In the genomic region with DNA sequence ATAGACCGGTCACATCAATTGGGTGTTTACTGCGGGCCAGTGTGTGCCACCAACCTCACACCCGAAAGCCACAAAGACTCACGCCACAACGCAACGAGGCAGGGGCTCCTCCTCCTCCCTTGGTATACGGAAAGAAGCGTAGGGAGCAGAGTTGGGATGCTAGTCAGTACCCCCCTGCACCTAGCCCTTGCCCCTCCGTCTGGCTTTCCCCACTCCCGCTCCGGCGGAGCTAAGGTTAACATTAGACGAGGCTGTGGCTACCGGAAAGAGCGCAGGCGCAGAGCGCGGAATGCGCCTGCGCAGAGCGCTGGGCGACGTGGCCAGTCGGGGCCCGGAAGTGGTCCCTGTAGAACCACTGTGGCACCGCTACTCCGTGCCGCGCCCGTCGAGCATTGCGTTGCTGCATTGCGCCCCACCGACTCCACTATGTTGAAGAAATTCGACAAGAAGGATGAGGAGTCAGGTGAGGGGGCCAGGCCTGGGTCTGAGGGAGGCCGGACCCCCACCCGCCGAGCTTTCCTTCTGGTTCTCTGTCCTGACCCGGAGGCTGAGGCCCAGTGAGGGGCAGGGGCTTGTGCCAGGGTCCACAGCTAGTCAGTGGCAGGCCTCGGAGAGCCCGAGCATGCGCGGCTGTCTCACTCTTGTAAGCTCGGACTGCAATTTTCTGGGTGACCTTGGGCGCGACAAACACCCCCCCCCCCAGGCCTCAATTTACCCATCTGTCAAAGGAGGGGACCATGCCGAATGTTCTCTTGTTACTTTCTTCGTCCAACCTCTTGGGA, we compare ENCODE assay signal across 1 cellular context.
A peak's percentile ranks its signal among the peaks of the same experiment; 100 is the strongest.
TF ChIP-seq lines count a peak whose summit lies in the region.

TSS of gene COPG1 (plus strand) at position 323 of the 782 bp plus-strand sequence. CDS start at position 427, 104 bp downstream.

TF ChIP-seq in K562, 482 proteins besides CTCF, POLR2A, EP300 and RAD21 (continued from another document and continues in another):
- TF ChIP-seq PRMT5 (CRISPR knock-in tag; IDR thresholded peaks at IDR 0.05) (no peak), SUPT5H (IDR thresholded peaks at IDR 0.05) (peak; percentile 90), ZFP36 (IDR thresholded peaks at IDR 0.05; ENCODE audit: low read depth, low read length, partially characterized antibody) (no peak), NKRF (IDR thresholded peaks at IDR 0.05; ENCODE audit: borderline replicate concordance) (no peak), FOXA3 (CRISPR knock-in tag; conservative IDR thresholded peaks at IDR 0.05 in 1 of 2, IDR thresholded peaks at IDR 0.05 in 1 of 2) (peak in 1 of 2 experiments; percentile 62; a peak in 1 of 4 replicates), CEBPB (tag; IDR thresholded peaks at IDR 0.05) (no peak), PCBP1 (IDR thresholded peaks at IDR 0.05; ENCODE audit: low read depth, low read length, poor library complexity, severe bottlenecking) (no peak), ZNF384 (IDR thresholded peaks at IDR 0.05; ENCODE audit: low read depth, low read length) (no peak), MTA1 (IDR thresholded peaks at IDR 0.05; ENCODE audit: borderline replicate concordance) (no peak), ZNF274 (IDR thresholded peaks at IDR 0.05; ENCODE audit: borderline replicate concordance, low read depth, low read length) (no peak), PTBP1 (IDR thresholded peaks at IDR 0.05; ENCODE audit: low read depth, low read length) (no peak), MTA3 (IDR thresholded peaks at IDR 0.05; ENCODE audit: borderline replicate concordance) (0 out of 2 replicates have a peak, but pooled peaks have one; percentile 44), ZNF347 (CRISPR knock-in tag; IDR thresholded peaks at IDR 0.05; ENCODE audit: low read depth) (no peak), SMARCC2 (IDR thresholded peaks at IDR 0.05; ENCODE audit: low read depth) (no peak), BRF1 (IDR thresholded peaks at IDR 0.05; ENCODE audit: borderline replicate concordance, extremely low read depth, insufficient read length) (no peak), SNRNP70 (optimal IDR thresholded peaks at IDR 0.05; ENCODE audit: low read depth, low read length) (no peak), GTF2E2 (tag; IDR thresholded peaks at IDR 0.05) (peak; percentile 74; the same call in 1 of the 2 replicates), MAX (CRISPR knock-in tag; IDR thresholded peaks at IDR 0.05) (peak; percentile 26; the same call in 1 of the 2 replicates), ZNF764 (CRISPR knock-in tag; IDR thresholded peaks at IDR 0.05; ENCODE audit: low read depth) (no peak), ZNF584 (CRISPR knock-in tag; IDR thresholded peaks at IDR 0.05; ENCODE audit: low read depth) (no peak), E2F6 (IDR thresholded peaks at IDR 0.05; ENCODE audit: borderline replicate concordance in 1 of 2, extremely low read depth in 1 of 2, insufficient read depth in 1 of 2, insufficient read length in 1 of 2, low read depth in 1 of 2, low read length in 1 of 2, poor library complexity in 1 of 2, severe bottlenecking in 1 of 2) (peak in 1 of 2 experiments; percentile 12), SP1 (CRISPR knock-in tag; IDR thresholded peaks at IDR 0.05) (peak; percentile 55; the same call in 1 of the 2 replicates)
- TF ChIP-seq, protein P1, sequence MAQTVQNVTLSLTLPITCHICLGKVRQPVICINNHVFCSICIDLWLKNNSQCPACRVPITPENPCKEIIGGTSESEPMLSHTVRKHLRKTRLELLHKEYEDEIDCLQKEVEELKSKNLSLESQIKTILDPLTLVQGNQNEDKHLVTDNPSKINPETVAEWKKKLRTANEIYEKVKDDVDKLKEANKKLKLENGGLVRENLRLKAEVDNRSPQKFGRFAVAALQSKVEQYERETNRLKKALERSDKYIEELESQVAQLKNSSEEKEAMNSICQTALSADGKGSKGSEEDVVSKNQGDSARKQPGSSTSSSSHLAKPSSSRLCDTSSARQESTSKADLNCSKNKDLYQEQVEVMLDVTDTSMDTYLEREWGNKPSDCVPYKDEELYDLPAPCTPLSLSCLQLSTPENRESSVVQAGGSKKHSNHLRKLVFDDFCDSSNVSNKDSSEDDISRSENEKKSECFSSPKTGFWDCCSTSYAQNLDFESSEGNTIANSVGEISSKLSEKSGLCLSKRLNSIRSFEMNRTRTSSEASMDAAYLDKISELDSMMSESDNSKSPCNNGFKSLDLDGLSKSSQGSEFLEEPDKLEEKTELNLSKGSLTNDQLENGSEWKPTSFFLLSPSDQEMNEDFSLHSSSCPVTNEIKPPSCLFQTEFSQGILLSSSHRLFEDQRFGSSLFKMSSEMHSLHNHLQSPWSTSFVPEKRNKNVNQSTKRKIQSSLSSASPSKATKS (CRISPR knock-in tag; IDR thresholded peaks at IDR 0.05) = no peak
- TF ChIP-seq, protein P2, sequence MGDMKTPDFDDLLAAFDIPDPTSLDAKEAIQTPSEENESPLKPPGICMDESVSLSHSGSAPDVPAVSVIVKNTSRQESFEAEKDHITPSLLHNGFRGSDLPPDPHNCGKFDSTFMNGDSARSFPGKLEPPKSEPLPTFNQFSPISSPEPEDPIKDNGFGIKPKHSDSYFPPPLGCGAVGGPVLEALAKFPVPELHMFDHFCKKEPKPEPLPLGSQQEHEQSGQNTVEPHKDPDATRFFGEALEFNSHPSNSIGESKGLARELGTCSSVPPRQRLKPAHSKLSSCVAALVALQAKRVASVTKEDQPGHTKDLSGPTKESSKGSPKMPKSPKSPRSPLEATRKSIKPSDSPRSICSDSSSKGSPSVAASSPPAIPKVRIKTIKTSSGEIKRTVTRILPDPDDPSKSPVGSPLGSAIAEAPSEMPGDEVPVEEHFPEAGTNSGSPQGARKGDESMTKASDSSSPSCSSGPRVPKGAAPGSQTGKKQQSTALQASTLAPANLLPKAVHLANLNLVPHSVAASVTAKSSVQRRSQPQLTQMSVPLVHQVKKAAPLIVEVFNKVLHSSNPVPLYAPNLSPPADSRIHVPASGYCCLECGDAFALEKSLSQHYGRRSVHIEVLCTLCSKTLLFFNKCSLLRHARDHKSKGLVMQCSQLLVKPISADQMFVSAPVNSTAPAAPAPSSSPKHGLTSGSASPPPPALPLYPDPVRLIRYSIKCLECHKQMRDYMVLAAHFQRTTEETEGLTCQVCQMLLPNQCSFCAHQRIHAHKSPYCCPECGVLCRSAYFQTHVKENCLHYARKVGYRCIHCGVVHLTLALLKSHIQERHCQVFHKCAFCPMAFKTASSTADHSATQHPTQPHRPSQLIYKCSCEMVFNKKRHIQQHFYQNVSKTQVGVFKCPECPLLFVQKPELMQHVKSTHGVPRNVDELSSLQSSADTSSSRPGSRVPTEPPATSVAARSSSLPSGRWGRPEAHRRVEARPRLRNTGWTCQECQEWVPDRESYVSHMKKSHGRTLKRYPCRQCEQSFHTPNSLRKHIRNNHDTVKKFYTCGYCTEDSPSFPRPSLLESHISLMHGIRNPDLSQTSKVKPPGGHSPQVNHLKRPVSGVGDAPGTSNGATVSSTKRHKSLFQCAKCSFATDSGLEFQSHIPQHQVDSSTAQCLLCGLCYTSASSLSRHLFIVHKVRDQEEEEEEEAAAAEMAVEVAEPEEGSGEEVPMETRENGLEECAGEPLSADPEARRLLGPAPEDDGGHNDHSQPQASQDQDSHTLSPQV (IDR thresholded peaks at IDR 0.05) = 0 out of 2 replicates have a peak, but pooled peaks have one; percentile 11
- TF ChIP-seq, protein P3, sequence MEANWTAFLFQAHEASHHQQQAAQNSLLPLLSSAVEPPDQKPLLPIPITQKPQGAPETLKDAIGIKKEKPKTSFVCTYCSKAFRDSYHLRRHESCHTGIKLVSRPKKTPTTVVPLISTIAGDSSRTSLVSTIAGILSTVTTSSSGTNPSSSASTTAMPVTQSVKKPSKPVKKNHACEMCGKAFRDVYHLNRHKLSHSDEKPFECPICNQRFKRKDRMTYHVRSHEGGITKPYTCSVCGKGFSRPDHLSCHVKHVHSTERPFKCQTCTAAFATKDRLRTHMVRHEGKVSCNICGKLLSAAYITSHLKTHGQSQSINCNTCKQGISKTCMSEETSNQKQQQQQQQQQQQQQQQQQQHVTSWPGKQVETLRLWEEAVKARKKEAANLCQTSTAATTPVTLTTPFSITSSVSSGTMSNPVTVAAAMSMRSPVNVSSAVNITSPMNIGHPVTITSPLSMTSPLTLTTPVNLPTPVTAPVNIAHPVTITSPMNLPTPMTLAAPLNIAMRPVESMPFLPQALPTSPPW (CRISPR knock-in tag; IDR thresholded peaks at IDR 0.05) = no peak
- TF ChIP-seq, protein P4, sequence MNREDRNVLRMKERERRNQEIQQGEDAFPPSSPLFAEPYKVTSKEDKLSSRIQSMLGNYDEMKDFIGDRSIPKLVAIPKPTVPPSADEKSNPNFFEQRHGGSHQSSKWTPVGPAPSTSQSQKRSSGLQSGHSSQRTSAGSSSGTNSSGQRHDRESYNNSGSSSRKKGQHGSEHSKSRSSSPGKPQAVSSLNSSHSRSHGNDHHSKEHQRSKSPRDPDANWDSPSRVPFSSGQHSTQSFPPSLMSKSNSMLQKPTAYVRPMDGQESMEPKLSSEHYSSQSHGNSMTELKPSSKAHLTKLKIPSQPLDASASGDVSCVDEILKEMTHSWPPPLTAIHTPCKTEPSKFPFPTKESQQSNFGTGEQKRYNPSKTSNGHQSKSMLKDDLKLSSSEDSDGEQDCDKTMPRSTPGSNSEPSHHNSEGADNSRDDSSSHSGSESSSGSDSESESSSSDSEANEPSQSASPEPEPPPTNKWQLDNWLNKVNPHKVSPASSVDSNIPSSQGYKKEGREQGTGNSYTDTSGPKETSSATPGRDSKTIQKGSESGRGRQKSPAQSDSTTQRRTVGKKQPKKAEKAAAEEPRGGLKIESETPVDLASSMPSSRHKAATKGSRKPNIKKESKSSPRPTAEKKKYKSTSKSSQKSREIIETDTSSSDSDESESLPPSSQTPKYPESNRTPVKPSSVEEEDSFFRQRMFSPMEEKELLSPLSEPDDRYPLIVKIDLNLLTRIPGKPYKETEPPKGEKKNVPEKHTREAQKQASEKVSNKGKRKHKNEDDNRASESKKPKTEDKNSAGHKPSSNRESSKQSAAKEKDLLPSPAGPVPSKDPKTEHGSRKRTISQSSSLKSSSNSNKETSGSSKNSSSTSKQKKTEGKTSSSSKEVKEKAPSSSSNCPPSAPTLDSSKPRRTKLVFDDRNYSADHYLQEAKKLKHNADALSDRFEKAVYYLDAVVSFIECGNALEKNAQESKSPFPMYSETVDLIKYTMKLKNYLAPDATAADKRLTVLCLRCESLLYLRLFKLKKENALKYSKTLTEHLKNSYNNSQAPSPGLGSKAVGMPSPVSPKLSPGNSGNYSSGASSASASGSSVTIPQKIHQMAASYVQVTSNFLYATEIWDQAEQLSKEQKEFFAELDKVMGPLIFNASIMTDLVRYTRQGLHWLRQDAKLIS (CRISPR knock-in tag; IDR thresholded peaks at IDR 0.05) = peak; percentile 61; the same call in 1 of the 2 replicates
- TF ChIP-seq, protein P5, sequence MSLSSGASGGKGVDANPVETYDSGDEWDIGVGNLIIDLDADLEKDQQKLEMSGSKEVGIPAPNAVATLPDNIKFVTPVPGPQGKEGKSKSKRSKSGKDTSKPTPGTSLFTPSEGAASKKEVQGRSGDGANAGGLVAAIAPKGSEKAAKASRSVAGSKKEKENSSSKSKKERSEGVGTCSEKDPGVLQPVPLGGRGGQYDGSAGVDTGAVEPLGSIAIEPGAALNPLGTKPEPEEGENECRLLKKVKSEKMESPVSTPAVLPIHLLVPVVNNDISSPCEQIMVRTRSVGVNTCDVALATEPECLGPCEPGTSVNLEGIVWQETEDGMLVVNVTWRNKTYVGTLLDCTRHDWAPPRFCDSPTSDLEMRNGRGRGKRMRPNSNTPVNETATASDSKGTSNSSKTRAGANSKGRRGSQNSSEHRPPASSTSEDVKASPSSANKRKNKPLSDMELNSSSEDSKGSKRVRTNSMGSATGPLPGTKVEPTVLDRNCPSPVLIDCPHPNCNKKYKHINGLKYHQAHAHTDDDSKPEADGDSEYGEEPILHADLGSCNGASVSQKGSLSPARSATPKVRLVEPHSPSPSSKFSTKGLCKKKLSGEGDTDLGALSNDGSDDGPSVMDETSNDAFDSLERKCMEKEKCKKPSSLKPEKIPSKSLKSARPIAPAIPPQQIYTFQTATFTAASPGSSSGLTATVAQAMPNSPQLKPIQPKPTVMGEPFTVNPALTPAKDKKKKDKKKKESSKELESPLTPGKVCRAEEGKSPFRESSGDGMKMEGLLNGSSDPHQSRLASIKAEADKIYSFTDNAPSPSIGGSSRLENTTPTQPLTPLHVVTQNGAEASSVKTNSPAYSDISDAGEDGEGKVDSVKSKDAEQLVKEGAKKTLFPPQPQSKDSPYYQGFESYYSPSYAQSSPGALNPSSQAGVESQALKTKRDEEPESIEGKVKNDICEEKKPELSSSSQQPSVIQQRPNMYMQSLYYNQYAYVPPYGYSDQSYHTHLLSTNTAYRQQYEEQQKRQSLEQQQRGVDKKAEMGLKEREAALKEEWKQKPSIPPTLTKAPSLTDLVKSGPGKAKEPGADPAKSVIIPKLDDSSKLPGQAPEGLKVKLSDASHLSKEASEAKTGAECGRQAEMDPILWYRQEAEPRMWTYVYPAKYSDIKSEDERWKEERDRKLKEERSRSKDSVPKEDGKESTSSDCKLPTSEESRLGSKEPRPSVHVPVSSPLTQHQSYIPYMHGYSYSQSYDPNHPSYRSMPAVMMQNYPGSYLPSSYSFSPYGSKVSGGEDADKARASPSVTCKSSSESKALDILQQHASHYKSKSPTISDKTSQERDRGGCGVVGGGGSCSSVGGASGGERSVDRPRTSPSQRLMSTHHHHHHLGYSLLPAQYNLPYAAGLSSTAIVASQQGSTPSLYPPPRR (CRISPR knock-in tag; IDR thresholded peaks at IDR 0.05; ENCODE audit: borderline replicate concordance) = no peak
- TF ChIP-seq, protein P6, sequence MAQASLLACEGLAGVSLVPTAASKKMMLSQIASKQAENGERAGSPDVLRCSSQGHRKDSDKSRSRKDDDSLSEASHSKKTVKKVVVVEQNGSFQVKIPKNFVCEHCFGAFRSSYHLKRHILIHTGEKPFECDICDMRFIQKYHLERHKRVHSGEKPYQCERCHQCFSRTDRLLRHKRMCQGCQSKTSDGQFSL (CRISPR knock-in tag; IDR thresholded peaks at IDR 0.05) = peak; percentile 81
- TF ChIP-seq, protein P6 (tag; IDR thresholded peaks at IDR 0.05) = peak in 1 of 2 experiments; percentile 43; a peak in 1 of 4 replicates
